24 cellular contexts compared by ENCODE assay signal in genomic region chr7:54728411-54728810, GRCh38. TPM values are rescaled to one million over a fixed set of nuclear protein-coding genes. Genes with fewer than 3 reads are reported as not detected.
DNase-seq lines count a peak whose midpoint lies in the region; ATAC-seq, FAIRE-seq and TF ChIP-seq lines count a peak whose summit lies in the region.
"Had no signal": no experiment of that assay in that cellular context is flagged by ENCODE, and none has a peak within 500 bp of the region (broad histone marks: within the 10 kb centered on the region; RNA-seq: fewer than 3 reads in every experiment).

No MANE protein-coding gene starts in this region.

- H2BK12ac ChIP-seq in H9 (ENCODE audit: insufficient read length, low read depth, low read length): no peak overlapping the region

- H3K9me1 ChIP-seq in K562 (ENCODE audit: control insufficient read depth, insufficient read depth, low read length): no peaks in the 10 kb centered on the region

- no peak overlapping the region for H2BK15ac ChIP-seq in H9 (ENCODE audit: low read depth, low read length)

- H2BK20ac ChIP-seq in H9 (ENCODE audit: low read depth, low read length, poor library complexity, severe bottlenecking): no peak overlapping the region

- H4K8ac ChIP-seq in H9 (replicated peaks; ENCODE audit: insufficient read length, low read depth, low read length): no peak overlapping the region

- no peaks in the 10 kb centered on the region for H3K27me3 Mint-ChIP-seq in H9 (ENCODE audit: low read depth)
- no peaks in the 10 kb centered on the region for H3K27me3 Mint-ChIP-seq in activated T-cell treated with anti-CD3 and anti-CD28 coated beads, Interleukin-2, amount 50 U/mL, for 4 hours (ENCODE audit: low read depth)
- H3K27me3 Mint-ChIP-seq in stimulated activated naive B cell treated with anti-CD40 and anti-IgM and Interleukin-4, amounts not matched to agents 10 μg/mL and 1 μg/mL and 100 μg/mL, for 72 hours: no peaks in the 10 kb centered on the region

- peak overlapping the region; percentile 73 for H2AFZ ChIP-seq in H9 (ENCODE audit: low read length)
- no peak overlapping the region for H2AFZ ChIP-seq in K562 (ENCODE audit: low read depth, low read length)
- H2AFZ ChIP-seq: GM23248 had no signal

- no peaks in the 10 kb centered on the region for H3K79me1 ChIP-seq in H9 (ENCODE audit: insufficient read depth, low read depth, low read length, poor library complexity, severe bottlenecking)

- no peak overlapping the region for H2BK120ac ChIP-seq in H9 (ENCODE audit: low read depth, low read length, poor library complexity, severe bottlenecking)

- DNase-seq in H9: peak; percentile 50
- DNase-seq in K562 (ENCODE audit: extremely low read depth in 1 of 4, low spot score in 3 of 4): no peak
- peak; percentile 11 for DNase-seq in iPS DF 6.9 (ENCODE audit: low read depth, low spot score)
- DNase-seq in SKM-1 (lab: John Stamatoyannopoulos, UW; ENCODE audit: unreplicated experiment): no peak
- no peak for DNase-seq in activated T-cell treated with anti-CD3 and anti-CD28 coated beads, Interleukin-2, amount 50 U/mL, for 4 hours
- DNase-seq in stimulated activated naive B cell treated with anti-CD40 and anti-IgM and Interleukin-4, amounts not matched to agents 10 μg/mL and 1 μg/mL and 100 μg/mL, for 72 hours: no peak
- DNase-seq in HPDE6-E6E7 (ENCODE audit: extremely low spot score): no peak
- DNase-seq: CD8-positive, alpha-beta T cell; GM23248; Kasumi-1; MV-4-11; NCI-H1105; NCI-H1436 treated with DMSO at 0.1 percent for 48 hours; NCI-H187 treated with DMSO at 0.1 percent for 48 hours; NCI-H2107; NCI-H446; NCI-H774; Right ventricle myocardium superior; RPMI8226; T-helper 1 cell had no signal

- H3K14ac ChIP-seq in H9 (ENCODE audit: insufficient read depth, low read length): no peak overlapping the region

- BruUV-seq in K562 (replicated peaks; lab: Mats Ljungman, UMichigan): no TSS peak

- TF ChIP-seq RAD21 in K562 (CRISPR knock-in tag; conservative IDR thresholded peaks at IDR 0.05 in 1 of 2, IDR thresholded peaks at IDR 0.05 in 1 of 2): no peak

- H3K9me3 ChIP-seq in H9 (ENCODE audit: control insufficient read depth, low read depth, low read length) (no peaks in the 10 kb centered on the region), K562 (replicated peaks; ENCODE audit: control insufficient read depth, insufficient read depth, low read depth, low read length) (no peaks in the 10 kb centered on the region), iPS DF 6.9 (ENCODE audit: control insufficient read depth, insufficient read depth, low read length) (no peaks in the 10 kb centered on the region)

- no peak overlapping the region for H4K91ac ChIP-seq in H9 (ENCODE audit: insufficient read length, low read depth, low read length)

- TF ChIP-seq EP300 in K562 (IDR thresholded peaks at IDR 0.05; ENCODE audit: low read length): no peak

- no peak overlapping the region for H2BK5ac ChIP-seq in H9 (ENCODE audit: insufficient read length, low read length)

- H4K5ac ChIP-seq in H9 (ENCODE audit: insufficient read length, low read depth, low read length): no peak overlapping the region

- H3K23ac ChIP-seq in H9 (ENCODE audit: insufficient read length, low read depth, low read length): no peak overlapping the region

- no peak overlapping the region for H3K56ac ChIP-seq in H9 (ENCODE audit: insufficient read length, low read depth, low read length)

- no peak for FAIRE-seq in K562 (lab: Jason Lieb, UNC)
- FAIRE-seq: GM18507 had no signal

- H3K4me1 ChIP-seq in H9 (ENCODE audit: insufficient read depth, low read length): peaks cover 6% of the 10 kb centered on the region
- H3K4me1 ChIP-seq in K562 (replicated peaks in 1 of 2; ENCODE audit: control insufficient read depth in 2 of 2, insufficient read depth in 2 of 2, low read length in 2 of 2): no peaks in the 10 kb centered on the region; a peak in 1 of 5 replicates
- no peaks in the 10 kb centered on the region for H3K4me1 ChIP-seq in iPS DF 6.9 (ENCODE audit: control insufficient read depth, insufficient read depth, low read length)

- no CpG with 5 or more reads among the region's 4 CpGs for WGBS in H9 (ENCODE audit: extremely low coverage, insufficient read length, low lambda C conversion rate)
- 0% methylated on average over 4 of the region's 4 CpGs for WGBS in K562 (ENCODE audit: insufficient coverage, low coverage, missing lambda C conversion rate)
- no CpG with 5 or more reads among the region's 4 CpGs for WGBS in iPS DF 6.9 (ENCODE audit: insufficient coverage, insufficient read length)

- CTCF ChIA-PET in K562 (lab: Yijun Ruan, JAX; ENCODE audit: low intra/inter-chr PET ratio): no interaction called here

- no peak overlapping the region for H3K18ac ChIP-seq in H9 (ENCODE audit: insufficient read length, low read depth, low read length)

- H3K27me3 ChIP-seq in H9 (ENCODE audit: insufficient read depth, low read length): no peaks in the 10 kb centered on the region
- peaks cover 9 to 11% of the 10 kb centered on the region in 2 experiments; a peak in 3 of 5 replicates for H3K27me3 ChIP-seq in K562 (ENCODE audit: control insufficient read depth in 2 of 2, insufficient read depth in 2 of 2, low read length in 2 of 2)
- no peaks in the 10 kb centered on the region for H3K27me3 ChIP-seq in iPS DF 6.9 (ENCODE audit: control insufficient read depth, insufficient read depth, low read length)

- in situ Hi-C loops in K562 (cut with MboI): no loop called here

- H3K27ac ChIP-seq in H9 (ENCODE audit: insufficient read length, low read depth, low read length) (no peak overlapping the region), K562 (ENCODE audit: extremely low read depth, low read depth, low read length) (no peak overlapping the region), iPS DF 6.9 (ENCODE audit: low read length) (no peak overlapping the region)
- H3K27ac ChIP-seq: C4-2B, GM23248 had no signal

- H3K36me3 Mint-ChIP-seq in H9 (ENCODE audit: insufficient read depth in 1 of 3, low read depth in 3 of 3): peaks cover 0 to 4% (median 0%) of the 10 kb centered on the region in 3 experiments; a peak in 3 of 7 replicates
- no peaks in the 10 kb centered on the region for H3K36me3 Mint-ChIP-seq in activated T-cell treated with anti-CD3 and anti-CD28 coated beads, Interleukin-2, amount 50 U/mL, for 4 hours (ENCODE audit: insufficient read depth)
- no peaks in the 10 kb centered on the region for H3K36me3 Mint-ChIP-seq in stimulated activated naive B cell treated with anti-CD40 and anti-IgM and Interleukin-4, amounts not matched to agents 10 μg/mL and 1 μg/mL and 100 μg/mL, for 72 hours
- H3K36me3 Mint-ChIP-seq: CD8-positive, alpha-beta T cell had no signal

- no peak for TF ChIP-seq POLR2A in K562 (conservative IDR thresholded peaks at IDR 0.05)

- H3K9ac ChIP-seq in H9 (ENCODE audit: extremely low read depth, insufficient read length, low read length) (no peak overlapping the region), K562 (ENCODE audit: insufficient read depth in 1 of 2, low read depth in 2 of 2, low read length in 2 of 2) (no peak overlapping the region)
- H3K9ac ChIP-seq: GM23248 had no signal

- H3K79me2 ChIP-seq in H9 (ENCODE audit: insufficient read depth, low read length) (no peaks in the 10 kb centered on the region), K562 (ENCODE audit: control insufficient read depth, insufficient read depth, low read length) (no peaks in the 10 kb centered on the region)

- POLR2A ChIA-PET in K562 (lab: Yijun Ruan, JAX): no interaction called here

- intact Hi-C loops in K562 (cut with micrococcal nuclease): no loop called here

- H3K4me3 ChIP-seq in K562: no peak overlapping the region
- no peak overlapping the region for H3K4me3 ChIP-seq in iPS DF 6.9 (ENCODE audit: low read length)
- H3K4me3 ChIP-seq: GM23248 had no signal

- H3K23me2 ChIP-seq in H9 (ENCODE audit: insufficient read length, low read depth, low read length, poor library complexity, severe bottlenecking): no peaks in the 10 kb centered on the region

- no peak overlapping the region for H3K4me3 Mint-ChIP-seq in H9
- H3K4me3 Mint-ChIP-seq in activated T-cell treated with anti-CD3 and anti-CD28 coated beads, Interleukin-2, amount 50 U/mL, for 4 hours: no peak overlapping the region
- no peak overlapping the region for H3K4me3 Mint-ChIP-seq in stimulated activated naive B cell treated with anti-CD40 and anti-IgM and Interleukin-4, amounts not matched to agents 10 μg/mL and 1 μg/mL and 100 μg/mL, for 72 hours
- H3K4me3 Mint-ChIP-seq: B cell; CD8-positive, alpha-beta T cell had no signal

- peaks cover 3 to 4% of the 10 kb centered on the region in 2 experiments; a peak in 4 of 5 replicates for H3K9me3 Mint-ChIP-seq in H9
- H3K9me3 Mint-ChIP-seq in activated T-cell treated with anti-CD3 and anti-CD28 coated beads, Interleukin-2, amount 50 U/mL, for 4 hours: peaks cover 3% of the 10 kb centered on the region
- H3K9me3 Mint-ChIP-seq in stimulated activated naive B cell treated with anti-CD40 and anti-IgM and Interleukin-4, amounts not matched to agents 10 μg/mL and 1 μg/mL and 100 μg/mL, for 72 hours: no peaks in the 10 kb centered on the region

- ATAC-seq in K562: no peak
- no peak for ATAC-seq in activated T-cell treated with anti-CD3 and anti-CD28 coated beads, Interleukin-2, amount 50 U/mL, for 4 hours
- no peak for ATAC-seq in stimulated activated naive B cell treated with anti-CD40 and anti-IgM and Interleukin-4, amounts not matched to agents 10 μg/mL and 1 μg/mL and 100 μg/mL, for 72 hours (replicated peaks)
- ATAC-seq: CD8-positive, alpha-beta T cell; HCT116 had no signal

- no peak overlapping the region for H3K4me2 ChIP-seq in H9 (ENCODE audit: insufficient read depth, insufficient read length, low read length)
- H3K4me2 ChIP-seq in K562 (ENCODE audit: insufficient read depth, low read length): no peak overlapping the region

- H4K20me1 ChIP-seq in H9 (ENCODE audit: control insufficient read depth, insufficient read depth, insufficient read length): no peaks in the 10 kb centered on the region
- H4K20me1 ChIP-seq in K562 (replicated peaks; ENCODE audit: control insufficient read depth, insufficient read depth, low read length): no peaks in the 10 kb centered on the region

- H3K4me1 Mint-ChIP-seq in H9: peaks cover 11 to 18% of the 10 kb centered on the region in 2 experiments
- H3K4me1 Mint-ChIP-seq in activated T-cell treated with anti-CD3 and anti-CD28 coated beads, Interleukin-2, amount 50 U/mL, for 4 hours (ENCODE audit: low read depth): no peaks in the 10 kb centered on the region
- H3K4me1 Mint-ChIP-seq in stimulated activated naive B cell treated with anti-CD40 and anti-IgM and Interleukin-4, amounts not matched to agents 10 μg/mL and 1 μg/mL and 100 μg/mL, for 72 hours: no peaks in the 10 kb centered on the region
- H3K4me1 Mint-ChIP-seq: B cell had no signal

- peak overlapping the region in 1 of 3 experiments; percentile 86; a peak in 2 of 7 replicates for H3K27ac Mint-ChIP-seq in H9
- no peak overlapping the region for H3K27ac Mint-ChIP-seq in stimulated activated naive B cell treated with anti-CD40 and anti-IgM and Interleukin-4, amounts not matched to agents 10 μg/mL and 1 μg/mL and 100 μg/mL, for 72 hours
- H3K27ac Mint-ChIP-seq: B cell; CD8-positive, alpha-beta T cell had no signal

- TF ChIP-seq CTCF in H9 (conservative IDR thresholded peaks at IDR 0.05) (no peak), K562 (IDR thresholded peaks at IDR 0.05 in 2 of 3, conservative IDR thresholded peaks at IDR 0.05 in 1 of 3; ENCODE audit: insufficient read depth in 2 of 3, low read depth in 1 of 3, low read length in 3 of 3) (no peak)

- no peak overlapping the region for H3K4ac ChIP-seq in H9 (ENCODE audit: low read depth, low read length)

- no peak overlapping the region for H2AK5ac ChIP-seq in H9 (ENCODE audit: insufficient read length, low read length)

- no peak overlapping the region for H3T11ph ChIP-seq in H9 (ENCODE audit: low read length)

- H3K36me3 ChIP-seq in K562 (ENCODE audit: control insufficient read depth, insufficient read depth, low read length): no peaks in the 10 kb centered on the region
- H3K36me3 ChIP-seq in iPS DF 6.9 (ENCODE audit: control insufficient read depth, insufficient read depth, low read length): no peaks in the 10 kb centered on the region

RNA-seq across cellular contexts. Expression of gene SEC61G, which starts 30.6 kb away (rescaled TPM):
- 176 and 177 TPM in 2 replicates for total RNA-seq in H9 (2021)
- total RNA-seq in K562 (2011; cell fraction: chromatin; rRNA removed; ENCODE audit: low replicate concordance): 17.6 and 41.0 TPM in 2 replicates
- 14.0 and 22.9 TPM in 2 replicates for total RNA-seq in K562 (2011; cell fraction: nucleolus; rRNA removed)
- 43.7 and 61.5 TPM in 2 replicates for total RNA-seq in K562 (2011; cell fraction: nucleoplasm; rRNA removed)
- total RNA-seq in K562 (2014; rRNA removed): 110 and 138 TPM in 2 replicates
- total RNA-seq in K562 (2014; rRNA removed; fragmentation: Illumina TruSeq; extraction: Trizol): 346 and 376 TPM in 2 replicates
- total RNA-seq in K562 (2015; rRNA removed; fragmentation: Illumina TruSeq; extraction: Trizol): 212 and 221 TPM in 2 replicates
- 142 and 154 TPM in 2 replicates for total RNA-seq in K562 (2021)
- 176 and 178 TPM in 2 replicates for polyA plus RNA-seq in K562 (2011; rRNA removed)
- 73.6 and 289 TPM in 2 replicates for polyA plus RNA-seq in K562 (2011; cell fraction: cytosol; rRNA removed)
- polyA plus RNA-seq in K562 (2011; cell fraction: nucleus; rRNA removed): 39.4 and 77.6 TPM in 2 replicates
- 277 and 498 TPM in 2 replicates for polyA plus RNA-seq in K562 (2012)
- polyA plus RNA-seq in K562 (2014; fragmentation: Illumina TruSeq; extraction: Trizol): 274 and 325 TPM in 2 replicates
- 100 to 1,000 TPM; 442 to 565 TPM for polyA plus RNA-seq in K562 (2014; fragmentation: Nextera tagmentation; extraction: Ambion mirVana)
- 158 and 223 TPM in 2 replicates for polyA plus RNA-seq in K562 (2014; rRNA removed)
- polyA minus RNA-seq in K562 (2011; rRNA and poly(A)+ RNA removed): 240 and 263 TPM in 2 replicates
- polyA minus RNA-seq in K562 (2011; cell fraction: cytosol; rRNA and poly(A)+ RNA removed): 51.8 and 87.1 TPM in 2 replicates
- 17.6 and 54.4 TPM in 2 replicates for polyA minus RNA-seq in K562 (2011; cell fraction: nucleus; rRNA and poly(A)+ RNA removed)
- 100 to 1,000 TPM; 187 to 194 (median 191) TPM for total RNA-seq in activated T-cell treated with anti-CD3 and anti-CD28 coated beads, Interleukin-2, amount 50 U/mL, for 4 hours

Comparison
In these comparisons a context has a peak if more than half of its experiments do, and no peak if none do; other contexts are left out.
1. DNase-seq: peak in H9 (single experiment) and iPS DF 6.9 (single experiment); none in K562 (0 of 4), SKM-1 (single experiment), activated T-cell treated with anti-CD3 and anti-CD28 coated beads, Interleukin-2, amount 50 U/mL, for 4 hours (single experiment), stimulated activated naive B cell treated with anti-CD40 and anti-IgM and Interleukin-4, amounts not matched to agents 10 μg/mL and 1 μg/mL and 100 μg/mL, for 72 hours (single experiment) and HPDE6-E6E7 (single experiment).